ENCODE assay signal across 1 cellular context in genomic region chr20:32539063-32539816, GRCh38.
TF ChIP-seq lines count a peak whose summit lies in the region.

No MANE protein-coding gene starts in this region.

TF ChIP-seq in K562, 482 proteins besides CTCF, POLR2A, EP300 and RAD21 (continued from another document and continues in another):
- no peak for TF ChIP-seq RREB1 (CRISPR knock-in tag; IDR thresholded peaks at IDR 0.05)
- TF ChIP-seq ZNF274 (IDR thresholded peaks at IDR 0.05; ENCODE audit: borderline replicate concordance, low read depth, low read length): no peak
- TF ChIP-seq CBX1 (IDR thresholded peaks at IDR 0.05; ENCODE audit: low read depth): no peak
- TF ChIP-seq STAT5B (CRISPR knock-in tag; IDR thresholded peaks at IDR 0.05): no peak
- no peak for TF ChIP-seq ZC3H8 (IDR thresholded peaks at IDR 0.05)
- no peak for TF ChIP-seq HMGN3 (IDR thresholded peaks at IDR 0.05; ENCODE audit: borderline replicate concordance, extremely low read depth, insufficient read length, low read depth, low read length)
- TF ChIP-seq MYC (IDR thresholded peaks at IDR 0.05; ENCODE audit: low read depth, low read length): no peak; the same call in 1 of the 2 replicates
- TF ChIP-seq MYC (CRISPR knock-in tag; IDR thresholded peaks at IDR 0.05; ENCODE audit: borderline replicate concordance, low read depth): peak; percentile 48; the same call in 1 of the 2 replicates
- TF ChIP-seq BDP1 (IDR thresholded peaks at IDR 0.05; ENCODE audit: insufficient read depth, insufficient read length): no peak
- no peak for TF ChIP-seq GABPB1 (CRISPR knock-in tag; IDR thresholded peaks at IDR 0.05)
- TF ChIP-seq GTF2A2 (tag; IDR thresholded peaks at IDR 0.05): no peak
- no peak for TF ChIP-seq AFF4 (CRISPR knock-in tag; IDR thresholded peaks at IDR 0.05)
- no peak for TF ChIP-seq ASH1L (IDR thresholded peaks at IDR 0.05; ENCODE audit: borderline replicate concordance, low read depth, partially characterized antibody)
- TF ChIP-seq MAFF (IDR thresholded peaks at IDR 0.05; ENCODE audit: low read length): no peak
- TF ChIP-seq, protein P1, sequence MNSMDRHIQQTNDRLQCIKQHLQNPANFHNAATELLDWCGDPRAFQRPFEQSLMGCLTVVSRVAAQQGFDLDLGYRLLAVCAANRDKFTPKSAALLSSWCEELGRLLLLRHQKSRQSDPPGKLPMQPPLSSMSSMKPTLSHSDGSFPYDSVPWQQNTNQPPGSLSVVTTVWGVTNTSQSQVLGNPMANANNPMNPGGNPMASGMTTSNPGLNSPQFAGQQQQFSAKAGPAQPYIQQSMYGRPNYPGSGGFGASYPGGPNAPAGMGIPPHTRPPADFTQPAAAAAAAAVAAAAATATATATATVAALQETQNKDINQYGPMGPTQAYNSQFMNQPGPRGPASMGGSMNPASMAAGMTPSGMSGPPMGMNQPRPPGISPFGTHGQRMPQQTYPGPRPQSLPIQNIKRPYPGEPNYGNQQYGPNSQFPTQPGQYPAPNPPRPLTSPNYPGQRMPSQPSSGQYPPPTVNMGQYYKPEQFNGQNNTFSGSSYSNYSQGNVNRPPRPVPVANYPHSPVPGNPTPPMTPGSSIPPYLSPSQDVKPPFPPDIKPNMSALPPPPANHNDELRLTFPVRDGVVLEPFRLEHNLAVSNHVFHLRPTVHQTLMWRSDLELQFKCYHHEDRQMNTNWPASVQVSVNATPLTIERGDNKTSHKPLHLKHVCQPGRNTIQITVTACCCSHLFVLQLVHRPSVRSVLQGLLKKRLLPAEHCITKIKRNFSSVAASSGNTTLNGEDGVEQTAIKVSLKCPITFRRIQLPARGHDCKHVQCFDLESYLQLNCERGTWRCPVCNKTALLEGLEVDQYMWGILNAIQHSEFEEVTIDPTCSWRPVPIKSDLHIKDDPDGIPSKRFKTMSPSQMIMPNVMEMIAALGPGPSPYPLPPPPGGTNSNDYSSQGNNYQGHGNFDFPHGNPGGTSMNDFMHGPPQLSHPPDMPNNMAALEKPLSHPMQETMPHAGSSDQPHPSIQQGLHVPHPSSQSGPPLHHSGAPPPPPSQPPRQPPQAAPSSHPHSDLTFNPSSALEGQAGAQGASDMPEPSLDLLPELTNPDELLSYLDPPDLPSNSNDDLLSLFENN (IDR thresholded peaks at IDR 0.05; ENCODE audit: low read depth in 2 of 2, low read length in 2 of 2): no peak
- no peak for TF ChIP-seq ZNF655 (CRISPR knock-in tag; IDR thresholded peaks at IDR 0.05)
- no peak for TF ChIP-seq CGGBP1 (CRISPR knock-in tag; IDR thresholded peaks at IDR 0.05)
- TF ChIP-seq SUPT5H (IDR thresholded peaks at IDR 0.05): no peak
- no peak for TF ChIP-seq FIP1L1 (IDR thresholded peaks at IDR 0.05; ENCODE audit: low read depth, low read length, poor library complexity, severe bottlenecking)
- no peak for TF ChIP-seq PYGO2 (tag; IDR thresholded peaks at IDR 0.05)
- no peak for TF ChIP-seq TARDBP (IDR thresholded peaks at IDR 0.05)
- no peak for TF ChIP-seq TSC22D4 (tag; IDR thresholded peaks at IDR 0.05)
- no peak for TF ChIP-seq KDM2B (CRISPR knock-in tag; IDR thresholded peaks at IDR 0.05)
- no peak for TF ChIP-seq ZBED1 (IDR thresholded peaks at IDR 0.05)
- TF ChIP-seq ETV5 (CRISPR knock-in tag; IDR thresholded peaks at IDR 0.05; ENCODE audit: low read depth): no peak
- TF ChIP-seq, protein P2, sequence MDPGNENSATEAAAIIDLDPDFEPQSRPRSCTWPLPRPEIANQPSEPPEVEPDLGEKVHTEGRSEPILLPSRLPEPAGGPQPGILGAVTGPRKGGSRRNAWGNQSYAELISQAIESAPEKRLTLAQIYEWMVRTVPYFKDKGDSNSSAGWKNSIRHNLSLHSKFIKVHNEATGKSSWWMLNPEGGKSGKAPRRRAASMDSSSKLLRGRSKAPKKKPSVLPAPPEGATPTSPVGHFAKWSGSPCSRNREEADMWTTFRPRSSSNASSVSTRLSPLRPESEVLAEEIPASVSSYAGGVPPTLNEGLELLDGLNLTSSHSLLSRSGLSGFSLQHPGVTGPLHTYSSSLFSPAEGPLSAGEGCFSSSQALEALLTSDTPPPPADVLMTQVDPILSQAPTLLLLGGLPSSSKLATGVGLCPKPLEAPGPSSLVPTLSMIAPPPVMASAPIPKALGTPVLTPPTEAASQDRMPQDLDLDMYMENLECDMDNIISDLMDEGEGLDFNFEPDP (CRISPR knock-in tag; IDR thresholded peaks at IDR 0.05): no peak
- no peak for TF ChIP-seq ZNF785 (CRISPR knock-in tag; IDR thresholded peaks at IDR 0.05)
- TF ChIP-seq, protein P3, sequence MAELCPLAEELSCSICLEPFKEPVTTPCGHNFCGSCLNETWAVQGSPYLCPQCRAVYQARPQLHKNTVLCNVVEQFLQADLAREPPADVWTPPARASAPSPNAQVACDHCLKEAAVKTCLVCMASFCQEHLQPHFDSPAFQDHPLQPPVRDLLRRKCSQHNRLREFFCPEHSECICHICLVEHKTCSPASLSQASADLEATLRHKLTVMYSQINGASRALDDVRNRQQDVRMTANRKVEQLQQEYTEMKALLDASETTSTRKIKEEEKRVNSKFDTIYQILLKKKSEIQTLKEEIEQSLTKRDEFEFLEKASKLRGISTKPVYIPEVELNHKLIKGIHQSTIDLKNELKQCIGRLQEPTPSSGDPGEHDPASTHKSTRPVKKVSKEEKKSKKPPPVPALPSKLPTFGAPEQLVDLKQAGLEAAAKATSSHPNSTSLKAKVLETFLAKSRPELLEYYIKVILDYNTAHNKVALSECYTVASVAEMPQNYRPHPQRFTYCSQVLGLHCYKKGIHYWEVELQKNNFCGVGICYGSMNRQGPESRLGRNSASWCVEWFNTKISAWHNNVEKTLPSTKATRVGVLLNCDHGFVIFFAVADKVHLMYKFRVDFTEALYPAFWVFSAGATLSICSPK (IDR thresholded peaks at IDR 0.05; ENCODE audit: borderline replicate concordance): no peak
- TF ChIP-seq MEF2D (tag; conservative IDR thresholded peaks at IDR 0.05; ENCODE audit: low read depth): no peak; the same call in 1 of the 2 replicates
- TF ChIP-seq TCF3 (CRISPR knock-in tag; IDR thresholded peaks at IDR 0.05): no peak
- TF ChIP-seq E4F1 (CRISPR knock-in tag; IDR thresholded peaks at IDR 0.05; ENCODE audit: borderline replicate concordance): no peak
- peak; percentile 71 for TF ChIP-seq ZNF76 (CRISPR knock-in tag; IDR thresholded peaks at IDR 0.05; ENCODE audit: borderline replicate concordance)
- no peak for TF ChIP-seq TSHZ1 (CRISPR knock-in tag; IDR thresholded peaks at IDR 0.05)
